ENCODE assay signal across 8 cellular contexts in genomic region chr5:176533390-176533789, GRCh38. TPM values are rescaled to one million over a fixed set of nuclear protein-coding genes. Genes with fewer than 3 reads are reported as not detected.
DNase-seq lines count a peak whose midpoint lies in the region; ATAC-seq and TF ChIP-seq lines count a peak whose summit lies in the region.

No MANE protein-coding gene starts in this region.

- DNase-seq in activated T-cell treated with anti-CD3 and anti-CD28 coated beads, Interleukin-2, amount 50 U/mL, for 24 hours, result no peak
- DNase-seq in activated T-cell treated with anti-CD3 and anti-CD28 coated beads, Interleukin-2, amount 50 U/mL, for 1 hour, result no peak
- DNase-seq in activated naive CD4-positive, alpha-beta T cell treated with anti-CD3 and anti-CD28 coated beads, Interleukin-2, amount 50 U/mL, for 72 hours (ENCODE audit: low spot score in 2 of 2), result no peak
- DNase-seq in lower lobe of right lung (peak; percentile 68), transverse colon (no peak), NCI-H1092 (lab: John Stamatoyannopoulos, UW) (no peak), DMS53 (lab: John Stamatoyannopoulos, UW) (no peak)

- TF ChIP-seq EP300 in transverse colon (IDR thresholded peaks at IDR 0.05; ENCODE audit: low read depth), result no peak

- H3K4me3 ChIP-seq in lower lobe of right lung (peak overlapping the region; percentile 27), transverse colon (peak overlapping the region in 1 of 4 donors; percentile 21)

- TF ChIP-seq POLR2A in transverse colon (IDR thresholded peaks at IDR 0.05), result no peak

- no peaks in the 10 kb centered on the region for H3K9me3 ChIP-seq in lower lobe of right lung
- no peaks in the 10 kb centered on the region for H3K9me3 ChIP-seq in transverse colon

- no peaks in the 10 kb centered on the region for H3K9me3 Mint-ChIP-seq in activated T-cell treated with anti-CD3 and anti-CD28 coated beads, Interleukin-2, amount 50 U/mL, for 24 hours
- no peaks in the 10 kb centered on the region for H3K9me3 Mint-ChIP-seq in activated naive CD4-positive, alpha-beta T cell treated with anti-CD3 and anti-CD28 coated beads, Interleukin-2, amount 50 U/mL, for 72 hours

- H3K27ac ChIP-seq in lower lobe of right lung (peak overlapping the region; percentile 98), transverse colon (peak overlapping the region; percentile 89 to 99 (median 98))

- WGBS in transverse colon (ENCODE audit: low coverage in 1 of 2), 2 donors, result 35 to 42% methylated on average over 3 to 8 of the region's 8 CpGs

- H3K36me3 Mint-ChIP-seq in activated T-cell treated with anti-CD3 and anti-CD28 coated beads, Interleukin-2, amount 50 U/mL, for 24 hours (ENCODE audit: low read depth), result peaks cover 61% of the 10 kb centered on the region
- peaks cover 20 to 23% of the 10 kb centered on the region in 2 donors for H3K36me3 Mint-ChIP-seq in activated naive CD4-positive, alpha-beta T cell treated with anti-CD3 and anti-CD28 coated beads, Interleukin-2, amount 50 U/mL, for 72 hours

- H3K4me3 Mint-ChIP-seq in activated T-cell treated with anti-CD3 and anti-CD28 coated beads, Interleukin-2, amount 50 U/mL, for 24 hours, result peak overlapping the region; percentile 87

- in situ Hi-C loops in transverse colon (cut with MboI; ENCODE audit: low pct_ligation_motif_present in 1 of 4, low pct_unique_long_range_greater_than_20kb in 1 of 4, low sequenced_read_pairs in 3 of 4), result no loop called here

- intact Hi-C loops in lower lobe of right lung (cut with DNase I) (no loop called here), transverse colon (cut with DNase I; ENCODE audit: low total_unique reads) (no loop called here)

- TF ChIP-seq CTCF in lower lobe of right lung (IDR thresholded peaks at IDR 0.05), result no peak
- no peak for TF ChIP-seq CTCF in transverse colon (IDR thresholded peaks at IDR 0.05)

- H3K27me3 ChIP-seq in lower lobe of right lung (ENCODE audit: low read depth) (no peaks in the 10 kb centered on the region), transverse colon (no peaks in the 10 kb centered on the region)

- H3K27me3 Mint-ChIP-seq in activated T-cell treated with anti-CD3 and anti-CD28 coated beads, Interleukin-2, amount 50 U/mL, for 24 hours, result no peaks in the 10 kb centered on the region

- H3K4me1 Mint-ChIP-seq in activated T-cell treated with anti-CD3 and anti-CD28 coated beads, Interleukin-2, amount 50 U/mL, for 24 hours (ENCODE audit: low read depth), result peaks cover 58% of the 10 kb centered on the region

- ATAC-seq in activated naive CD4-positive, alpha-beta T cell treated with anti-CD3 and anti-CD28 coated beads, Interleukin-2, amount 50 U/mL, for 72 hours, result no peak
- ATAC-seq in lower lobe of right lung (no peak), HG02798 (IDR thresholded peaks at IDR 0.05; ENCODE audit: poor library complexity, unreplicated experiment) (no peak)

- peaks cover 65% of the 10 kb centered on the region for H3K4me1 ChIP-seq in lower lobe of right lung
- peaks cover 33 to 54% (median 41%) of the 10 kb centered on the region in 4 donors for H3K4me1 ChIP-seq in transverse colon

- peak overlapping the region; percentile 99 for H3K27ac Mint-ChIP-seq in activated T-cell treated with anti-CD3 and anti-CD28 coated beads, Interleukin-2, amount 50 U/mL, for 24 hours
- H3K27ac Mint-ChIP-seq in activated naive CD4-positive, alpha-beta T cell treated with anti-CD3 and anti-CD28 coated beads, Interleukin-2, amount 50 U/mL, for 72 hours, result peak overlapping the region; percentile 92 to 98

- H3K36me3 ChIP-seq in lower lobe of right lung (peaks cover 35% of the 10 kb centered on the region), transverse colon (peaks cover 0 to 20% (median 7%) of the 10 kb centered on the region in 4 donors)

RNA-seq across cellular contexts. Expression of gene RNF44, which starts 3.8 kb away (rescaled TPM):
- total RNA-seq in activated naive CD4-positive, alpha-beta T cell treated with anti-CD3 and anti-CD28 coated beads, Interleukin-2, amount 50 U/mL, for 72 hours, result 100 to 1,000 TPM in 1 of 2 donors, 10 to 100 TPM in 1; 83.5 to 136 TPM
- total RNA-seq in lower lobe of right lung (55.1 TPM), transverse colon (10 to 100 TPM; 43.8 to 65.6 (median 54.8) TPM)

RNA-seq across cellular contexts. Expression of gene CDHR2, which starts 15.8 kb away (rescaled TPM):
- under 1 TPM; 0.05 to 0.54 TPM for total RNA-seq in activated naive CD4-positive, alpha-beta T cell treated with anti-CD3 and anti-CD28 coated beads, Interleukin-2, amount 50 U/mL, for 72 hours
- total RNA-seq in lower lobe of right lung (0.62 TPM), transverse colon (100 to 1,000 TPM in 2 of 4 donors, 10 to 100 TPM in 2; 15.5 to 257 (median 104) TPM)

Comparison
In these comparisons a context has a peak if more than half of its experiments do, and no peak if none do; other contexts are left out.
1. RNA of gene CDHR2, which starts 15.8 kb away (total RNA-seq): 15.5 to 257 TPM in transverse colon; 0.62 TPM in lower lobe of right lung (single experiment) and 0.05 to 0.54 TPM in activated naive CD4-positive, alpha-beta T cell treated with anti-CD3 and anti-CD28 coated beads, Interleukin-2, amount 50 U/mL, for 72 hours; every median in the first group is over 10 times any median in the second.